Comparison of ENCODE assay signal across 12 cellular contexts in the genomic region with DNA sequence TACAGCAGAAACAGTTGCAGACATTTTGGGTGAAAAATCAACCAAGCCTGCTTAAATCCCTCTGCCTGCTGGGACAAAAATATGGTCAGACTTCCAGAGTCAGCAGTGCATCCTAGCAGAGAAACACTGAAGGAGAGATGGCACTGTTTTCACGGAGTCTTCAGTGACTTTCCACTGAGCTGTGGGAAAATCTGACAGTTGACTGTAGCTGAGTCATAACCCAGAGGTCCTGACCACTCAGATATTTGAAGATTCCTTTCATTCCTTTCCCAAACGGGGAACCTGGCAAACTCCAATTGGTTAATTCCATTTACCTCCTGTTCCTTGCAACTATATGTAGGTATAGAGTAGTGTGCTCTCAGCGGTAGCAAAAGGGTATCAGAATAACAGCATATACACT. TPM values are rescaled to one million over a fixed set of nuclear protein-coding genes. Genes with fewer than 3 reads are reported as not detected.
DNase-seq lines count a peak whose midpoint lies in the region; ATAC-seq, FAIRE-seq and TF ChIP-seq lines count a peak whose summit lies in the region.
"Had no signal": no experiment of that assay in that cellular context is flagged by ENCODE, and none has a peak within 500 bp of the region (broad histone marks: within the 10 kb centered on the region; RNA-seq: fewer than 3 reads in every experiment).

No MANE protein-coding gene starts in this region.

- H3K4me3 Mint-ChIP-seq in stimulated activated effector memory CD8-positive, alpha-beta T cell treated with anti-CD3 and anti-CD28 coated beads, Interleukin-12 subunit alpha, Interleukin-12 subunit beta, amount 100 ng/mL, for 72 hours: no peak overlapping the region

- no peak overlapping the region for H3K27ac Mint-ChIP-seq in stimulated activated effector memory CD8-positive, alpha-beta T cell treated with anti-CD3 and anti-CD28 coated beads, Interleukin-12 subunit alpha, Interleukin-12 subunit beta, amount 100 ng/mL, for 72 hours
- H3K27ac Mint-ChIP-seq: progenitor cell of endocrine pancreas had no signal

- no peak for TF ChIP-seq POLR2A in GM18505 (IDR thresholded peaks at IDR 0.05; ENCODE audit: borderline replicate concordance, extremely low read depth, insufficient read depth, insufficient read length)

- no peaks in the 10 kb centered on the region for H3K36me3 ChIP-seq in BLaER1 treated with 17β-estradiol and CSF1 and Interleukin-3, amounts not matched to agents 10 nM and 100 nM
- no peaks in the 10 kb centered on the region for H3K36me3 ChIP-seq in MG63
- no peaks in the 10 kb centered on the region for H3K36me3 ChIP-seq in effector memory CD4-positive, alpha-beta T cell (ENCODE audit: control insufficient read depth, insufficient read depth, low read length)

- H3K9me3 ChIP-seq in BLaER1 treated with 17β-estradiol and CSF1 and Interleukin-3, amounts not matched to agents 10 nM and 100 nM (replicated peaks in 1 of 11): peaks cover 5 to 13% (median 7%) of the 10 kb centered on the region in 11 experiments; a peak in 11 of 22 replicates
- H3K9me3 ChIP-seq in MG63: peaks cover 2% of the 10 kb centered on the region; the same call in 1 of the 2 replicates
- no peaks in the 10 kb centered on the region for H3K9me3 ChIP-seq in effector memory CD4-positive, alpha-beta T cell (ENCODE audit: control insufficient read depth, low read length)

- H4K20me1 ChIP-seq in BLaER1 treated with 17β-estradiol and CSF1 and Interleukin-3, amounts not matched to agents 10 nM and 100 nM: no peaks in the 10 kb centered on the region

- H3K9ac ChIP-seq in BLaER1 treated with 17β-estradiol and CSF1 and Interleukin-3, amounts not matched to agents 10 nM and 100 nM: peak overlapping the region in 3 of 11 experiments; percentile 40 to 60 (median 52); a peak in 3 of 22 replicates

- no peak for ATAC-seq in stimulated activated effector memory CD8-positive, alpha-beta T cell treated with anti-CD3 and anti-CD28 coated beads, Interleukin-12 subunit alpha, Interleukin-12 subunit beta, amount 100 ng/mL, for 72 hours
- no peak for ATAC-seq in GM18505 (IDR thresholded peaks at IDR 0.05; ENCODE audit: unreplicated experiment)

- DNase-seq in MG63 (peak; percentile 54), dermis blood vessel endothelial cell (peak; percentile 71), myocyte (ENCODE audit: low read depth) (peak; percentile 84), GM19239 (ENCODE audit: insufficient read length, low spot score) (no peak)
- DNase-seq in effector memory CD4-positive, alpha-beta T cell: no peak
- DNase-seq in stimulated activated effector memory CD8-positive, alpha-beta T cell treated with anti-CD3 and anti-CD28 coated beads, Interleukin-12 subunit alpha, Interleukin-12 subunit beta, amount 100 ng/mL, for 72 hours (ENCODE audit: low spot score in 2 of 2): no peak
- DNase-seq: activated CD4-positive, alpha-beta T cell treated with anti-CD3 and anti-CD28 coated beads, Interleukin-2, amount 50 U/mL, for 48 hours; anterior cingulate cortex; SHP77 had no signal

- H3K4me2 ChIP-seq in BLaER1 treated with 17β-estradiol and CSF1 and Interleukin-3, amounts not matched to agents 10 nM and 100 nM: peak overlapping the region in 7 of 11 experiments; percentile 3 to 78 (median 59); a peak in 12 of 22 replicates

- peak overlapping the region in 9 of 11 experiments; percentile 28 to 84 (median 55); a peak in 18 of 22 replicates for H3K27ac ChIP-seq in BLaER1 treated with 17β-estradiol and CSF1 and Interleukin-3, amounts not matched to agents 10 nM and 100 nM
- H3K27ac ChIP-seq in effector memory CD4-positive, alpha-beta T cell (ENCODE audit: insufficient read depth, low read length, poor library complexity, severe bottlenecking): no peak overlapping the region

- H3K9me3 Mint-ChIP-seq in stimulated activated effector memory CD8-positive, alpha-beta T cell treated with anti-CD3 and anti-CD28 coated beads, Interleukin-12 subunit alpha, Interleukin-12 subunit beta, amount 100 ng/mL, for 72 hours: no peaks in the 10 kb centered on the region

- H3K4me1 ChIP-seq in BLaER1 treated with 17β-estradiol and CSF1 and Interleukin-3, amounts not matched to agents 10 nM and 100 nM: peaks cover 0 to 49% (median 22%) of the 10 kb centered on the region in 10 experiments; a peak in 16 of 20 replicates
- no peaks in the 10 kb centered on the region for H3K4me1 ChIP-seq in effector memory CD4-positive, alpha-beta T cell (ENCODE audit: control insufficient read depth, insufficient read depth, low read length, poor library complexity, severe bottlenecking)

- no peaks in the 10 kb centered on the region for H3K36me3 Mint-ChIP-seq in stimulated activated effector memory CD8-positive, alpha-beta T cell treated with anti-CD3 and anti-CD28 coated beads, Interleukin-12 subunit alpha, Interleukin-12 subunit beta, amount 100 ng/mL, for 72 hours

- no peaks in the 10 kb centered on the region for H3K4me1 Mint-ChIP-seq in stimulated activated effector memory CD8-positive, alpha-beta T cell treated with anti-CD3 and anti-CD28 coated beads, Interleukin-12 subunit alpha, Interleukin-12 subunit beta, amount 100 ng/mL, for 72 hours

- no peak for FAIRE-seq in GM19239 (lab: Jason Lieb, UNC)

- no peak overlapping the region for H3K4me3 ChIP-seq in BLaER1 treated with 17β-estradiol and CSF1 and Interleukin-3, amounts not matched to agents 10 nM and 100 nM
- H3K4me3 ChIP-seq in MG63: no peak overlapping the region
- H3K4me3 ChIP-seq in effector memory CD4-positive, alpha-beta T cell (ENCODE audit: insufficient read depth, low read depth, low read length, poor library complexity, severe bottlenecking): no peak overlapping the region

- H3K27me3 ChIP-seq in BLaER1 treated with 17β-estradiol and CSF1 and Interleukin-3, amounts not matched to agents 10 nM and 100 nM: no peaks in the 10 kb centered on the region
- H3K27me3 ChIP-seq in MG63: no peaks in the 10 kb centered on the region
- no peaks in the 10 kb centered on the region for H3K27me3 ChIP-seq in effector memory CD4-positive, alpha-beta T cell (replicated peaks; ENCODE audit: control insufficient read depth, insufficient read depth, low read length, poor library complexity, severe bottlenecking)

RNA-seq across cellular contexts. Expression of a gene that starts 20.9 kb away (rescaled TPM):
- total RNA-seq in MG63 (2014; rRNA removed; shearing (Covaris generic); ENCODE audit: low replicate concordance): not detected in 2 replicates
- total RNA-seq in dermis blood vessel endothelial cell: 0.17 TPM in 1 of 2 replicates, not detected in the other
- 0.31 TPM in 1 of 2 replicates, not detected in the other for total RNA-seq in myocyte
- polyA plus RNA-seq in myocyte (2012): 0.03 TPM

RNA-seq across cellular contexts. Expression of a gene that starts 46.8 kb away (rescaled TPM):
- total RNA-seq in MG63 (2014; rRNA removed; shearing (Covaris generic); ENCODE audit: low replicate concordance): 0.16 and 2.0 TPM in 2 replicates
- total RNA-seq in dermis blood vessel endothelial cell (11.4 and 16.2 TPM in 2 replicates), myocyte (1.1 and 6.4 TPM in 2 replicates)
- polyA plus RNA-seq in myocyte (2012): 1.1 TPM

Comparison
In these comparisons a context has a peak if more than half of its experiments do, and no peak if none do; other contexts are left out.
1. DNase-seq: peak in MG63 (single experiment), dermis blood vessel endothelial cell (single experiment) and myocyte (single experiment); none in effector memory CD4-positive, alpha-beta T cell (0 of 3), stimulated activated effector memory CD8-positive, alpha-beta T cell treated with anti-CD3 and anti-CD28 coated beads, Interleukin-12 subunit alpha, Interleukin-12 subunit beta, amount 100 ng/mL, for 72 hours (0 of 2) and GM19239 (single experiment).